In the genomic region with DNA sequence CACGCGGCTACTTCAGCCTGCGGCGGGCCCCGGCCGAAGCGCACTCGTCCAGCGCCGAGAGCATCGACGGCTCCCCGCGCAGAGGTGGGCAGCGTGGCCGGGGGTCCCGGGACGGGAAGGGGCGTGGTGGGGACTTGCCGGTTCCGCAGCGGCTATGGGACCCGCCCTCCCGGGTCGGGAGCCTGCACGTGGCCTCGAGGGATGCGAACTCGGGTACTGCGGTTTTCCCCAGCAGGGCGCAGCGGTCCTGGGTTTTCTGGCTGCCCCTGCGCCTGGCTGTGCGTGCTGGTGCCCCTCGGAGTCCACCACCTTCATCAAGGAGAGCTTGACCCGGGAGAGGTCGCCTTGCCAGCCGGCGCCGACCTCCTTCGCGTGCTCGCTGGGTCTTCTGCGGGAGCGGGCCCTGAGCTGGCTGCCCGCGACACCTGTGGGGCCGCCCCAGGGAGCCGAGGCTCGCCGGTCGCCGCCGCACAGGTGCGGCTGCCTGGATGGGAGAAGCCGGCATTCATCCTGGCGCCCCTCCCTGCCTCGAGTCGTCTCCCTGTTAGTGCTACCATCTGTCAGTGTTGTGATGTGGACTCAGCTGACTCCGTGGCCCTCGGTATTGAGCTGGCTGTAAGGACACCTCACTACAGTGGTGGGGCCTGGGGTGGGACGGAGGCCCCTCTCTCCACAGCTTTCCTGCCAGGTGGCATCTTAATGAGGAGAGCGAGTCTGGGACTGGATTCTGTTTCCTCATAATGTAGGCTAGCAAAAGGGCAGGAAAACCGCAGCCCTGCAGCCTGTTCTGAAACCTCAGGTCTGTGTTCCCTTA, we compare ENCODE assay signal across 9 cellular contexts.
A peak's percentile ranks its signal among the peaks of the same experiment; 100 is the strongest.
DNase-seq lines count a peak whose midpoint lies in the region; ATAC-seq and TF ChIP-seq lines count a peak whose summit lies in the region.
"Had no signal": no experiment of that assay in that cellular context is flagged by ENCODE, and none has a peak within 500 bp of the region (broad histone marks: within the 10 kb centered on the region; RNA-seq: fewer than 3 reads in every experiment).

No MANE protein-coding gene starts in this region.

- no peak overlapping the region for H2BK12ac ChIP-seq in trophoblast cell (ENCODE audit: low read length)

- H3K79me1 ChIP-seq in trophoblast cell (ENCODE audit: low read length), result no peaks in the 10 kb centered on the region

- H3K36me3 Mint-ChIP-seq in endodermal cell (ENCODE audit: low read depth), result no peaks in the 10 kb centered on the region

- H3K27ac ChIP-seq in DND-41 (ENCODE audit: low read length) (no peak overlapping the region), endodermal cell (ENCODE audit: low read depth, low read length) (no peak overlapping the region), trophoblast cell (ENCODE audit: low read depth, low read length) (no peak overlapping the region)

- no peak overlapping the region for H3K23ac ChIP-seq in trophoblast cell (ENCODE audit: low read length)

- peaks cover 31% of the 10 kb centered on the region for H3K27me3 Mint-ChIP-seq in endodermal cell (ENCODE audit: insufficient read depth)

- 19 to 26% methylated on average over 11 to 64 of the region's 64 CpGs for WGBS in endodermal cell (ENCODE audit: insufficient coverage in 1 of 2, insufficient read length in 1 of 2), 2 experiments
- no CpG with 5 or more reads among the region's 64 CpGs for WGBS in trophoblast cell (ENCODE audit: extremely low coverage, insufficient coverage, insufficient read length)

- H2BK5ac ChIP-seq in trophoblast cell (ENCODE audit: low read depth, low read length, poor library complexity), result no peak overlapping the region

- H3K9ac ChIP-seq in DND-41 (ENCODE audit: low read depth, low read length) (0 out of 2 replicates have a peak overlapping the region, but pooled peaks have one; percentile 11), endodermal cell (ENCODE audit: extremely low read depth, low read length, poor library complexity, severe bottlenecking) (no peak overlapping the region), trophoblast cell (ENCODE audit: low read length) (no peak overlapping the region)

- DNase-seq in DND-41 (no peak), NCI-H510A (lab: John Stamatoyannopoulos, UW) (peak; percentile 39), endodermal cell (peak; percentile 64), trophoblast cell (no peak), AG20443 (ENCODE audit: low spot score) (no peak)
- no peak for DNase-seq in activated CD4-positive, alpha-beta T cell treated with anti-CD3 and anti-CD28 coated beads for 48 hours
- DNase-seq: activated naive CD4-positive, alpha-beta T cell treated with anti-CD3 and anti-CD28 coated beads for 36 hours had no signal

- H3K4me1 ChIP-seq in DND-41 (ENCODE audit: insufficient read depth, low read length) (peaks cover 35% of the 10 kb centered on the region), endodermal cell (ENCODE audit: control insufficient read depth, insufficient read depth, low read length) (no peaks in the 10 kb centered on the region), trophoblast cell (ENCODE audit: control insufficient read depth in 1 of 2, insufficient read depth in 2 of 2, low read length in 2 of 2) (peaks cover 10 to 16% of the 10 kb centered on the region in 2 experiments)

- H3K4me1 Mint-ChIP-seq in endodermal cell, result peaks cover 13% of the 10 kb centered on the region

- no peak overlapping the region for H2AK5ac ChIP-seq in trophoblast cell (ENCODE audit: low read length)

- H3K4me2 ChIP-seq in DND-41 (ENCODE audit: insufficient read depth, low read length) (peak overlapping the region; percentile 60), trophoblast cell (ENCODE audit: low read length) (peak overlapping the region; percentile 75)

- H3K4me3 Mint-ChIP-seq in endodermal cell, result peak overlapping the region; percentile 42
- H3K4me3 Mint-ChIP-seq: activated naive CD4-positive, alpha-beta T cell treated with anti-CD3 and anti-CD28 coated beads for 36 hours had no signal

- H3K14ac ChIP-seq in trophoblast cell (ENCODE audit: low read length), result no peak overlapping the region

- ATAC-seq in DND-41 (ENCODE audit: insufficient read depth, low read depth) (no peak), HG02623 (IDR thresholded peaks at IDR 0.05; ENCODE audit: unreplicated experiment) (no peak), HG03342 (IDR thresholded peaks at IDR 0.05; ENCODE audit: unreplicated experiment) (no peak)

- H3K27ac Mint-ChIP-seq in endodermal cell, result no peak overlapping the region
- H3K27ac Mint-ChIP-seq: activated naive CD4-positive, alpha-beta T cell treated with anti-CD3 and anti-CD28 coated beads for 36 hours had no signal

- H4K20me1 ChIP-seq in DND-41 (ENCODE audit: insufficient read depth, low read length), result peaks cover 17% of the 10 kb centered on the region; the same call in 1 of the 2 replicates

- H3K18ac ChIP-seq in trophoblast cell (ENCODE audit: low read length), result peak overlapping the region; percentile 6

- H3K27me3 ChIP-seq in DND-41 (ENCODE audit: insufficient read depth, low read length, poor library complexity), result no peaks in the 10 kb centered on the region
- H3K27me3 ChIP-seq in endodermal cell (ENCODE audit: control insufficient read depth, insufficient read depth, low read length, poor library complexity, severe bottlenecking), result peaks cover 23% of the 10 kb centered on the region
- peaks cover 19% of the 10 kb centered on the region for H3K27me3 ChIP-seq in trophoblast cell (ENCODE audit: insufficient read depth, low read length)

- H3K4me3 ChIP-seq in DND-41 (ENCODE audit: low read depth in 1 of 2, low read length in 2 of 2) (peak overlapping the region in 1 of 2 experiments; percentile 56; a peak in 2 of 4 replicates), endodermal cell (ENCODE audit: low read length) (peak overlapping the region; percentile 60), trophoblast cell (ENCODE audit: low read depth, low read length) (no peak overlapping the region)

- H2AFZ ChIP-seq in DND-41 (ENCODE audit: low read depth, low read length) (no peak overlapping the region), trophoblast cell (ENCODE audit: insufficient read depth, low read length, poor library complexity) (no peak overlapping the region)

- no peak overlapping the region for H3K4ac ChIP-seq in trophoblast cell (ENCODE audit: low read depth, low read length)

- H3K36me3 ChIP-seq in DND-41 (ENCODE audit: insufficient read depth, low read length) (no peaks in the 10 kb centered on the region), endodermal cell (ENCODE audit: control insufficient read depth, insufficient read depth, low read length) (no peaks in the 10 kb centered on the region), trophoblast cell (ENCODE audit: control insufficient read depth in 1 of 2, insufficient read depth in 2 of 2, low read length in 2 of 2) (no peaks in the 10 kb centered on the region)

- H4K12ac ChIP-seq in trophoblast cell (ENCODE audit: low read depth, low read length), result no peak overlapping the region

- H2BK120ac ChIP-seq in trophoblast cell (ENCODE audit: insufficient read depth, low read length, poor library complexity), result no peak overlapping the region

- no peaks in the 10 kb centered on the region for H3K9me3 Mint-ChIP-seq in endodermal cell
- H3K9me3 Mint-ChIP-seq: activated naive CD4-positive, alpha-beta T cell treated with anti-CD3 and anti-CD28 coated beads for 36 hours had no signal

- H3K79me2 ChIP-seq in DND-41 (ENCODE audit: insufficient read depth, low read length) (peaks cover 16% of the 10 kb centered on the region), trophoblast cell (ENCODE audit: control insufficient read depth, insufficient read depth, low read length, poor library complexity) (no peaks in the 10 kb centered on the region)

- TF ChIP-seq CTCF in DND-41 (IDR thresholded peaks at IDR 0.05; ENCODE audit: borderline replicate concordance, extremely low read depth, low read length, poor library complexity, severe bottlenecking) (no peak), endodermal cell (conservative IDR thresholded peaks at IDR 0.05) (no peak)

- H4K8ac ChIP-seq in trophoblast cell (ENCODE audit: low read depth, low read length), result no peak overlapping the region

- H3K9me3 ChIP-seq in DND-41 (ENCODE audit: insufficient read depth, low read length, severe bottlenecking) (no peaks in the 10 kb centered on the region), endodermal cell (ENCODE audit: control insufficient read depth, low read length) (no peaks in the 10 kb centered on the region), trophoblast cell (ENCODE audit: insufficient read depth, low read depth, low read length) (peaks cover 2% of the 10 kb centered on the region)

- no peak overlapping the region for H4K91ac ChIP-seq in trophoblast cell (ENCODE audit: low read depth, low read length)

Comparison
In these comparisons a context has a peak if more than half of its experiments do, and no peak if none do; other contexts are left out.
1. DNase-seq: peak in NCI-H510A (single experiment) and endodermal cell (single experiment); none in DND-41 (single experiment), trophoblast cell (0 of 2), AG20443 (single experiment) and activated CD4-positive, alpha-beta T cell treated with anti-CD3 and anti-CD28 coated beads for 48 hours (single experiment).